1 cellular context compared by ENCODE assay signal in genomic region chr9:124734741-124735083, GRCh38.
TF ChIP-seq lines count a peak whose summit lies in the region.

No MANE protein-coding gene starts in this region.

TF ChIP-seq in HEK293, 187 proteins besides CTCF, POLR2A, EP300 and RAD21:
- TF ChIP-seq ZBTB6 (tag by site-specific recombination; IDR thresholded peaks at IDR 0.05) (peak; percentile 74; the same call in 1 of the 2 replicates), ZNF600 (tag by site-specific recombination; IDR thresholded peaks at IDR 0.05) (peak; percentile 73)
